ENCODE assay signal across 16 cellular contexts in the genomic region with DNA sequence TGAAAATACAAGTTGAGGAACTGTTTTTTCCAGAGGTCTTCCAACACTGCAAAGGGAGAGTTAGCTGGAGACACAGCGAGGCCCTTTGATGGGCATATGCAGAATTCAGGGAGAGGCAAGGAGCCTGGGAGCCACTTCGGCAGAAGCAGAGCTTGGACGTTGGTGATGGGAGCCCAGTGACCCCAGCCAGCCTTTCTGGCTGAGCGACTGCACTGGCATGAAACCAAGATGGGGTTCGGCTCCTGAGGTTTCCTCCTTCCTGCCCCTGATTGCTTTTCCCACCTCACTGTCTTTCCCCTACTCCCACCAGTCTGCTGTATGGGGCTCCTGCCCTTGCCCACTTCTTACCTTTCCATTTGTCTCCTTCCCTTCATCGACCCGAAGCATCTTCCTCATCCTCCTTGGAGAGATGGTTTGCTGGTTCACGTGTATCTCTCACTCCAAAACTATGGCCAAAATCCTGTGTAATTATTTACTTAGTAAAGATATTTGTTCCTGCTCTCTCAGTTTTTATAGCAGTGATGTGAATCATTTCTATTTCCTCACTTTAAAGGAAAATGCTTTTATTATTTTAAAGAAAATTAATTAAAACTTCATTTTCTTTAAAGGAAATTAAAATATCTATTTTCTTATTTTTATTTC.
A peak's percentile ranks its signal among the peaks of the same experiment; 100 is the strongest.
DNase-seq lines count a peak whose midpoint lies in the region; TF ChIP-seq lines count a peak whose summit lies in the region.
"Had no signal": no experiment of that assay in that cellular context is flagged by ENCODE, and none has a peak within 500 bp of the region (broad histone marks: within the 10 kb centered on the region; RNA-seq: fewer than 3 reads in every experiment).

No MANE protein-coding gene starts in this region.

- no peaks in the 10 kb centered on the region for H3K27me3 ChIP-seq in breast epithelium
- H3K27me3 ChIP-seq: BLaER1 treated with 17β-estradiol and CSF1 and Interleukin-3, amounts not matched to agents 10 nM and 100 nM had no signal

- intact Hi-C loops in breast epithelium (cut with DNase I; ENCODE audit: low total_unique reads) = no loop called here

- CTCF ChIA-PET in activated naive CD4-positive, alpha-beta T cell treated with anti-CD3 and anti-CD28 coated beads, Interleukin-2, amount 10 ng/mL, durations not matched to agents 7 days and 5 days (lab: Charles Lee) = no interaction called here

- H3K4me3 ChIP-seq in breast epithelium = no peak overlapping the region
- H3K4me3 ChIP-seq: BLaER1 treated with 17β-estradiol and CSF1 and Interleukin-3, amounts not matched to agents 10 nM and 100 nM had no signal

- peaks cover 10% of the 10 kb centered on the region for H3K9me3 Mint-ChIP-seq in activated naive CD4-positive, alpha-beta T cell treated with anti-CD3 and anti-CD28 coated beads, Interleukin-2, amount 10 ng/mL, durations not matched to agents 7 days and 5 days

- no peaks in the 10 kb centered on the region for H3K9me3 ChIP-seq in breast epithelium
- H3K9me3 ChIP-seq: BLaER1 treated with 17β-estradiol and CSF1 and Interleukin-3, amounts not matched to agents 10 nM and 100 nM had no signal

- H3K27ac Mint-ChIP-seq in activated naive CD4-positive, alpha-beta T cell treated with anti-CD3 and anti-CD28 coated beads, Interleukin-2, amount 10 ng/mL, durations not matched to agents 7 days and 5 days = peak overlapping the region; percentile 53

- DNase-seq in activated naive CD4-positive, alpha-beta T cell treated with anti-CD3 and anti-CD28 coated beads, Interleukin-2, amount 10 ng/mL, durations not matched to agents 7 days and 5 days = no peak
- DNase-seq in activated naive CD4-positive, alpha-beta T cell treated with Interleukin-2 at 50 U/mL for 16 hours = no peak
- peak; percentile 64 for DNase-seq in kidney glomerular epithelial cell (lab: John Stamatoyannopoulos, UW)
- DNase-seq in renal cortical epithelial cell (ENCODE audit: low read depth) = peak; percentile 51
- no peak for DNase-seq in mesenteric fat pad (ENCODE audit: low spot score)
- DNase-seq in breast epithelium (ENCODE audit: low spot score in 2 of 2) = no peak
- DNase-seq in LoVo (ENCODE audit: low spot score) = no peak
- DNase-seq: KBM-7, NCI-H1105 treated with DMSO at 0.1 percent for 48 hours, NCI-H1694, NCI-H510A, NCI-H748 treated with DMSO at 0.1 percent for 48 hours, RPMI8226, SIG-M5 had no signal

- H3K27me3 Mint-ChIP-seq in activated naive CD4-positive, alpha-beta T cell treated with anti-CD3 and anti-CD28 coated beads, Interleukin-2, amount 10 ng/mL, durations not matched to agents 7 days and 5 days = no peaks in the 10 kb centered on the region

- H3K27ac ChIP-seq in VCaP = peak overlapping the region; percentile 43; the same call in 1 of the 2 replicates
- H3K27ac ChIP-seq in breast epithelium = no peak overlapping the region
- H3K27ac ChIP-seq: BLaER1 treated with 17β-estradiol and CSF1 and Interleukin-3, amounts not matched to agents 10 nM and 100 nM had no signal

- H3K36me3 Mint-ChIP-seq in activated naive CD4-positive, alpha-beta T cell treated with anti-CD3 and anti-CD28 coated beads, Interleukin-2, amount 10 ng/mL, durations not matched to agents 7 days and 5 days = peaks cover 79% of the 10 kb centered on the region

- peaks cover 82% of the 10 kb centered on the region for H3K4me1 Mint-ChIP-seq in activated naive CD4-positive, alpha-beta T cell treated with anti-CD3 and anti-CD28 coated beads, Interleukin-2, amount 10 ng/mL, durations not matched to agents 7 days and 5 days

- H3K4me1 ChIP-seq in breast epithelium = no peaks in the 10 kb centered on the region

- TF ChIP-seq POLR2A in breast epithelium (IDR thresholded peaks at IDR 0.05) = no peak

- no peak overlapping the region for H3K4me3 Mint-ChIP-seq in activated naive CD4-positive, alpha-beta T cell treated with anti-CD3 and anti-CD28 coated beads, Interleukin-2, amount 10 ng/mL, durations not matched to agents 7 days and 5 days

- TF ChIP-seq CTCF in VCaP (conservative IDR thresholded peaks at IDR 0.05) = no peak
- no peak for TF ChIP-seq CTCF in breast epithelium (IDR thresholded peaks at IDR 0.05)

- H3K36me3 ChIP-seq in breast epithelium = no peaks in the 10 kb centered on the region

Comparison
In these comparisons a context has a peak if more than half of its experiments do, and no peak if none do; other contexts are left out.
1. DNase-seq: peak in kidney glomerular epithelial cell (single experiment) and renal cortical epithelial cell (single experiment); none in activated naive CD4-positive, alpha-beta T cell treated with anti-CD3 and anti-CD28 coated beads, Interleukin-2, amount 10 ng/mL, durations not matched to agents 7 days and 5 days (single experiment), activated naive CD4-positive, alpha-beta T cell treated with Interleukin-2 at 50 U/mL for 16 hours (single experiment), mesenteric fat pad (single experiment), breast epithelium (0 of 2) and LoVo (single experiment).